ENCODE assay signal across 22 cellular contexts in genomic region chrX:150577174-150577573, GRCh38. TPM values are rescaled to one million over a fixed set of nuclear protein-coding genes. Genes with fewer than 3 reads are reported as not detected.
DNase-seq lines count a peak whose midpoint lies in the region; ATAC-seq and TF ChIP-seq lines count a peak whose summit lies in the region.
"Had no signal": no experiment of that assay in that cellular context is flagged by ENCODE, and none has a peak within 500 bp of the region (broad histone marks: within the 10 kb centered on the region; RNA-seq: fewer than 3 reads in every experiment).

No MANE protein-coding gene starts in this region.

- peaks cover 7% of the 10 kb centered on the region for H3K36me3 Mint-ChIP-seq in CD4-positive, alpha-beta T cell (ENCODE audit: low read depth)
- peaks cover 1% of the 10 kb centered on the region for H3K36me3 Mint-ChIP-seq in activated CD4-positive, alpha-beta memory T cell treated with anti-CD3 and anti-CD28 coated beads for 36 hours

- H3K4me3 Mint-ChIP-seq in CD4-positive, alpha-beta T cell = peak overlapping the region; percentile 46
- H3K4me3 Mint-ChIP-seq in activated CD4-positive, alpha-beta memory T cell treated with anti-CD3 and anti-CD28 coated beads for 36 hours = peak overlapping the region; percentile 51
- H3K4me3 Mint-ChIP-seq: neural crest cell had no signal

- CTCF ChIA-PET in CD4-positive, alpha-beta T cell (lab: Charles Lee) = no interaction called here
- CTCF ChIA-PET in activated CD4-positive, alpha-beta memory T cell treated with anti-CD3 and anti-CD28 coated beads for 36 hours (lab: Charles Lee) = interaction anchor here (0.6 kb wide), 1 partner anchor 120 kb away, joined by 3 read pairs; no protein-coding TSS in a partner anchor

- peak overlapping the region; percentile 95 for H3K27ac Mint-ChIP-seq in CD4-positive, alpha-beta T cell
- H3K27ac Mint-ChIP-seq in activated CD4-positive, alpha-beta memory T cell treated with anti-CD3 and anti-CD28 coated beads for 36 hours = peak overlapping the region; percentile 97

- H3K9me3 Mint-ChIP-seq in CD4-positive, alpha-beta T cell = no peaks in the 10 kb centered on the region
- no peaks in the 10 kb centered on the region for H3K9me3 Mint-ChIP-seq in activated CD4-positive, alpha-beta memory T cell treated with anti-CD3 and anti-CD28 coated beads for 36 hours
- H3K9me3 Mint-ChIP-seq: neural crest cell had no signal

- no peak for ATAC-seq in CD4-positive, alpha-beta T cell (ENCODE audit: poor library complexity)
- ATAC-seq in sciatic nerve (no peak), HG02798 (IDR thresholded peaks at IDR 0.05; ENCODE audit: poor library complexity, unreplicated experiment) (no peak)

- DNase-seq in DMS53 (lab: John Stamatoyannopoulos, UW) (peak; percentile 52), DMS53 treated with DMSO at 0.1 percent for 48 hours (lab: John Stamatoyannopoulos, UW; ENCODE audit: unreplicated experiment) (no peak), epithelial cell of prostate (ENCODE audit: low read depth, low spot score) (no peak), NCI-H69 (lab: John Stamatoyannopoulos, UW) (no peak), sciatic nerve (ENCODE audit: low spot score) (no peak)
- no peak for DNase-seq in CD4-positive, alpha-beta T cell
- DNase-seq in activated CD4-positive, alpha-beta memory T cell treated with anti-CD3 and anti-CD28 coated beads for 36 hours = no peak
- DNase-seq: activated CD4-positive, alpha-beta T cell treated with anti-CD3 and anti-CD28 coated beads, Interleukin-2, amount 50 U/mL, for 4 hours; activated effector memory CD4-positive, alpha-beta T cell treated with anti-CD3 and anti-CD28 coated beads, Interleukin-2, amount 50 U/mL, for 16 hours; GF-D8; KBM-7; mesenchymal stem cell; NCI-H1092 treated with DMSO at 0.1 percent for 48 hours; NCI-H774; spleen; thyroid gland had no signal

- H3K9me3 ChIP-seq in CD4-positive, alpha-beta T cell (ENCODE audit: control insufficient read depth, low read length) = no peaks in the 10 kb centered on the region
- H3K9me3 ChIP-seq: prostate gland, spleen, thyroid gland had no signal

- H3K4me1 Mint-ChIP-seq in CD4-positive, alpha-beta T cell (ENCODE audit: low read depth) = peaks cover 87% of the 10 kb centered on the region
- H3K4me1 Mint-ChIP-seq in activated CD4-positive, alpha-beta memory T cell treated with anti-CD3 and anti-CD28 coated beads for 36 hours (ENCODE audit: low read depth) = peaks cover 83% of the 10 kb centered on the region

- intact Hi-C loops in CD4-positive, alpha-beta T cell (cut with DNase I, micrococcal nuclease) = loop anchor here (10.0 kb wide), 2 partner anchors 118 to 212 kb away; partner anchors contain the start of genes MAMLD1 (in 1 of the 2) and MTMR1 (in 1 of the 2)
- intact Hi-C loops in activated CD4-positive, alpha-beta memory T cell treated with anti-CD3 and anti-CD28 coated beads for 36 hours (cut with micrococcal nuclease) = loop anchor here (1.0 to 10.0 kb wide), 4 partner anchors 8 to 818 kb away; partner anchors contain the start of genes EOLA2 and VMA21
- intact Hi-C loops in sciatic nerve (cut with DNase I) = no loop called here

- no peaks in the 10 kb centered on the region for H3K27me3 ChIP-seq in CD4-positive, alpha-beta T cell (ENCODE audit: control insufficient read depth, insufficient read depth, low read length)
- H3K27me3 ChIP-seq: spleen, thyroid gland had no signal

- no peak overlapping the region for H3K27ac ChIP-seq in CD4-positive, alpha-beta T cell (ENCODE audit: low read depth, low read length)
- H3K27ac ChIP-seq in epithelial cell of prostate = peak overlapping the region; percentile 83
- H3K27ac ChIP-seq: 22Rv1, coronary artery, prostate gland, SK-N-MC, thyroid gland had no signal

- POLR2A ChIA-PET in CD4-positive, alpha-beta T cell (lab: Charles Lee) = no interaction called here
- POLR2A ChIA-PET in activated CD4-positive, alpha-beta memory T cell treated with anti-CD3 and anti-CD28 coated beads for 36 hours (lab: Charles Lee) = no interaction called here

- no peak for TF ChIP-seq CTCF in CD4-positive, alpha-beta T cell (IDR thresholded peaks at IDR 0.05)

- no peaks in the 10 kb centered on the region for H3K27me3 Mint-ChIP-seq in CD4-positive, alpha-beta T cell
- H3K27me3 Mint-ChIP-seq in activated CD4-positive, alpha-beta memory T cell treated with anti-CD3 and anti-CD28 coated beads for 36 hours = no peaks in the 10 kb centered on the region

RNA-seq across cellular contexts. Expression of gene MTM1, which starts 8.8 kb away (rescaled TPM):
- total RNA-seq in CD4-positive, alpha-beta T cell = 10 to 100 TPM; 20.6 to 26.9 TPM
- 10 to 100 TPM; 24.4 to 24.6 TPM for total RNA-seq in activated CD4-positive, alpha-beta memory T cell treated with anti-CD3 and anti-CD28 coated beads for 36 hours
- 30.6 TPM for total RNA-seq in sciatic nerve
